ENCODE assay signal across 15 cellular contexts in genomic region chr9:94625835-94626234, GRCh38. TPM values are rescaled to one million over a fixed set of nuclear protein-coding genes. Genes with fewer than 3 reads are reported as not detected.
DNase-seq lines count a peak whose midpoint lies in the region; ATAC-seq and TF ChIP-seq lines count a peak whose summit lies in the region.
"Had no signal": no experiment of that assay in that cellular context is flagged by ENCODE, and none has a peak within 500 bp of the region (broad histone marks: within the 10 kb centered on the region; RNA-seq: fewer than 3 reads in every experiment).

No MANE protein-coding gene starts in this region.

- no peak for TF ChIP-seq CTCF in nephron (IDR thresholded peaks at IDR 0.05; ENCODE audit: unreplicated experiment in 3 of 3)

- CTCF ChIA-PET in activated CD8-positive, alpha-beta T cell treated with anti-CD3 and anti-CD28 coated beads, Interleukin-2, amount 10 ng/mL, durations not matched to agents 7 days and 5 days (lab: Charles Lee), result interaction anchor here (0.9 kb wide), 1 partner anchor 12 kb away, joined by 3 read pairs; no protein-coding TSS in a partner anchor

- H3K27me3 Mint-ChIP-seq in activated CD8-positive, alpha-beta T cell treated with anti-CD3 and anti-CD28 coated beads, Interleukin-2, amount 10 ng/mL, durations not matched to agents 7 days and 5 days (ENCODE audit: low read depth), result peaks cover 6% of the 10 kb centered on the region
- H3K27me3 Mint-ChIP-seq in nephron (ENCODE audit: low read depth), result peaks cover 19% of the 10 kb centered on the region

- H3K27ac Mint-ChIP-seq in activated CD8-positive, alpha-beta T cell treated with anti-CD3 and anti-CD28 coated beads, Interleukin-2, amount 10 ng/mL, durations not matched to agents 7 days and 5 days, result no peak overlapping the region
- H3K27ac Mint-ChIP-seq in nephron, result peak overlapping the region in 2 of 3 experiments; percentile 21 to 57
- H3K27ac Mint-ChIP-seq: CD8-positive, alpha-beta T cell had no signal

- DNase-seq in Jurkat, Clone E6-1 (ENCODE audit: low read depth, low spot score), result peak; percentile 54
- DNase-seq in activated CD8-positive, alpha-beta T cell treated with anti-CD3 and anti-CD28 coated beads, Interleukin-2, amount 10 ng/mL, durations not matched to agents 7 days and 5 days, result peak; percentile 29
- no peak for DNase-seq in left ventricle myocardium superior
- no peak for DNase-seq in SIG-M5 (lab: John Stamatoyannopoulos, UW)
- DNase-seq: BE2C; CD8-positive, alpha-beta T cell; COR-L47; GF-D8 had no signal

- POLR2A ChIA-PET in activated CD8-positive, alpha-beta T cell treated with anti-CD3 and anti-CD28 coated beads, Interleukin-2, amount 10 ng/mL, durations not matched to agents 7 days and 5 days (lab: Charles Lee), result no interaction called here

- no peak overlapping the region for H3K4me3 Mint-ChIP-seq in activated CD8-positive, alpha-beta T cell treated with anti-CD3 and anti-CD28 coated beads, Interleukin-2, amount 10 ng/mL, durations not matched to agents 7 days and 5 days
- H3K4me3 Mint-ChIP-seq in nephron, result no peak overlapping the region
- H3K4me3 Mint-ChIP-seq: CD14-positive monocyte; CD8-positive, alpha-beta T cell had no signal

- no peak for ATAC-seq in activated CD8-positive, alpha-beta T cell treated with anti-CD3 and anti-CD28 coated beads, Interleukin-2, amount 10 ng/mL, durations not matched to agents 7 days and 5 days
- ATAC-seq in left ventricle myocardium superior (no peak), HG03520 (IDR thresholded peaks at IDR 0.05; ENCODE audit: unreplicated experiment) (no peak)
- ATAC-seq: A549; CD8-positive, alpha-beta T cell; HCT116 had no signal

- no peaks in the 10 kb centered on the region for H3K36me3 Mint-ChIP-seq in activated CD8-positive, alpha-beta T cell treated with anti-CD3 and anti-CD28 coated beads, Interleukin-2, amount 10 ng/mL, durations not matched to agents 7 days and 5 days (ENCODE audit: low read depth)
- no peaks in the 10 kb centered on the region for H3K36me3 Mint-ChIP-seq in nephron (ENCODE audit: low read depth)
- H3K36me3 Mint-ChIP-seq: CD8-positive, alpha-beta T cell had no signal

- H3K4me1 Mint-ChIP-seq in activated CD8-positive, alpha-beta T cell treated with anti-CD3 and anti-CD28 coated beads, Interleukin-2, amount 10 ng/mL, durations not matched to agents 7 days and 5 days (ENCODE audit: low read depth), result no peaks in the 10 kb centered on the region
- H3K4me1 Mint-ChIP-seq in nephron, result peaks cover 10% of the 10 kb centered on the region

- H3K4me3 ChIP-seq in Jurkat, Clone E6-1 (ENCODE audit: low read length), result no peak overlapping the region
- H3K4me3 ChIP-seq: A549 had no signal

- intact Hi-C loops in left ventricle myocardium superior (cut with micrococcal nuclease), result no loop called here

- no peaks in the 10 kb centered on the region for H3K9me3 Mint-ChIP-seq in activated CD8-positive, alpha-beta T cell treated with anti-CD3 and anti-CD28 coated beads, Interleukin-2, amount 10 ng/mL, durations not matched to agents 7 days and 5 days (ENCODE audit: insufficient read depth)
- no peaks in the 10 kb centered on the region for H3K9me3 Mint-ChIP-seq in nephron
- H3K9me3 Mint-ChIP-seq: CD8-positive, alpha-beta T cell had no signal

RNA-seq across cellular contexts. Expression of gene FBP1, which starts 13.5 kb away (rescaled TPM):
- polyA plus RNA-seq in Jurkat, Clone E6-1 (2012; ENCODE audit: insufficient read depth, insufficient read length), result not detected
- total RNA-seq in activated CD8-positive, alpha-beta T cell treated with anti-CD3 and anti-CD28 coated beads, Interleukin-2, amount 10 ng/mL, durations not matched to agents 7 days and 5 days, result under 1 TPM; 0.21 to 0.31 TPM
- 1.3 TPM for total RNA-seq in left ventricle myocardium superior
- total RNA-seq: H4 had no signal
- polyA plus RNA-seq: A549, AG04450 had no signal

RNA-seq across cellular contexts. Expression of gene FBP2, which starts 32.2 kb away (rescaled TPM):
- not detected for polyA plus RNA-seq in Jurkat, Clone E6-1 (2012; ENCODE audit: insufficient read depth, insufficient read length)
- total RNA-seq in activated CD8-positive, alpha-beta T cell treated with anti-CD3 and anti-CD28 coated beads, Interleukin-2, amount 10 ng/mL, durations not matched to agents 7 days and 5 days, result not detected
- total RNA-seq in left ventricle myocardium superior, result not detected
- total RNA-seq: CD8-positive, alpha-beta T cell had no signal
- polyA plus RNA-seq: A549, AG04450, CD14-positive monocyte had no signal

Comparison
In these comparisons a context has a peak if more than half of its experiments do, and no peak if none do; other contexts are left out.
1. DNase-seq: peak in Jurkat, Clone E6-1 (single experiment) and activated CD8-positive, alpha-beta T cell treated with anti-CD3 and anti-CD28 coated beads, Interleukin-2, amount 10 ng/mL, durations not matched to agents 7 days and 5 days (single experiment); none in left ventricle myocardium superior (single experiment) and SIG-M5 (single experiment).